ENCODE assay signal across 19 cellular contexts in genomic region chr4:188016754-188017153, GRCh38. TPM values are rescaled to one million over a fixed set of nuclear protein-coding genes. Genes with fewer than 3 reads are reported as not detected.
"Had no signal": no experiment of that assay in that cellular context is flagged by ENCODE, and none has a peak within 500 bp of the region (broad histone marks: within the 10 kb centered on the region; RNA-seq: fewer than 3 reads in every experiment).

No MANE protein-coding gene starts in this region.

- H3K27me3 Mint-ChIP-seq: activated CD8-positive, alpha-beta T cell treated with anti-CD3 and anti-CD28 coated beads for 36 hours; activated naive CD8-positive, alpha-beta T cell treated with anti-CD3 and anti-CD28 coated beads for 36 hours; memory B cell; natural killer cell treated with Interleukin-12 subunit alpha and Interleukin-12 subunit beta and Interleukin-15 and Interleukin-18, amount 100 ng/mL, for 72 hours had no signal

- H3K4me3 ChIP-seq: left lung, sigmoid colon, thoracic aorta had no signal

- H3K27me3 ChIP-seq: brain microvascular endothelial cell, left lung had no signal

- H3K4me1 ChIP-seq: left lung had no signal

- H3K4me3 Mint-ChIP-seq: activated CD8-positive, alpha-beta T cell treated with anti-CD3 and anti-CD28 coated beads for 36 hours; activated naive CD8-positive, alpha-beta T cell treated with anti-CD3 and anti-CD28 coated beads for 36 hours; memory B cell; natural killer cell treated with Interleukin-12 subunit alpha and Interleukin-12 subunit beta and Interleukin-15 and Interleukin-18, amount 100 ng/mL, for 72 hours; stimulated activated effector memory CD8-positive, alpha-beta T cell treated with anti-CD3 and anti-CD28 coated beads, Interleukin-12 subunit alpha, Interleukin-12 subunit beta, amount 100 ng/mL, for 72 hours had no signal

- H3K9me3 ChIP-seq: left lung, sigmoid colon, thoracic aorta had no signal

- H3K36me3 Mint-ChIP-seq: activated naive CD8-positive, alpha-beta T cell treated with anti-CD3 and anti-CD28 coated beads for 36 hours; memory B cell; natural killer cell treated with Interleukin-12 subunit alpha and Interleukin-12 subunit beta and Interleukin-15 and Interleukin-18, amount 100 ng/mL, for 72 hours; stimulated activated effector memory CD8-positive, alpha-beta T cell treated with anti-CD3 and anti-CD28 coated beads, Interleukin-12 subunit alpha, Interleukin-12 subunit beta, amount 100 ng/mL, for 72 hours had no signal

- ATAC-seq: activated CD8-positive, alpha-beta T cell treated with anti-CD3 and anti-CD28 coated beads for 36 hours; left lung; natural killer cell treated with Interleukin-12 subunit alpha and Interleukin-12 subunit beta and Interleukin-15 and Interleukin-18, amount 100 ng/mL, for 72 hours; stimulated activated effector memory CD8-positive, alpha-beta T cell treated with anti-CD3 and anti-CD28 coated beads, Interleukin-12 subunit alpha, Interleukin-12 subunit beta, amount 100 ng/mL, for 72 hours had no signal

- DNase-seq: activated CD4-positive, alpha-beta T cell treated with anti-CD3 and anti-CD28 coated beads for 4 hours; activated CD8-positive, alpha-beta memory T cell treated with anti-CD3 and anti-CD28 coated beads, Interleukin-2, amount 50 U/mL, for 4 hours; activated CD8-positive, alpha-beta T cell treated with anti-CD3 and anti-CD28 coated beads for 36 hours; activated gamma-delta T cell; activated naive CD8-positive, alpha-beta T cell treated with anti-CD3 and anti-CD28 coated beads for 36 hours; activated T-cell treated with anti-CD3 and anti-CD28 coated beads, Interleukin-2, amount 50 U/mL, for 48 hours; brain microvascular endothelial cell; effector CD8-positive, alpha-beta T cell; foreskin melanocyte; left lung; sigmoid colon; stimulated activated CD4-positive, alpha-beta T cell treated with anti-CD3 and anti-CD28 coated beads, Interleukin-1b, Interleukin-23, amount 100 ng/mL, for 48 hours; T-helper 2 cell had no signal

- H3K36me3 ChIP-seq: brain microvascular endothelial cell, left lung, sigmoid colon, thoracic aorta had no signal

- H3K4me1 Mint-ChIP-seq: activated naive CD8-positive, alpha-beta T cell treated with anti-CD3 and anti-CD28 coated beads for 36 hours; memory B cell; stimulated activated effector memory CD8-positive, alpha-beta T cell treated with anti-CD3 and anti-CD28 coated beads, Interleukin-12 subunit alpha, Interleukin-12 subunit beta, amount 100 ng/mL, for 72 hours had no signal

- H3K27ac ChIP-seq: brain microvascular endothelial cell, left lung, sigmoid colon, thoracic aorta had no signal

- H3K27ac Mint-ChIP-seq: activated CD8-positive, alpha-beta T cell treated with anti-CD3 and anti-CD28 coated beads for 36 hours; activated naive CD8-positive, alpha-beta T cell treated with anti-CD3 and anti-CD28 coated beads for 36 hours; memory B cell; natural killer cell treated with Interleukin-12 subunit alpha and Interleukin-12 subunit beta and Interleukin-15 and Interleukin-18, amount 100 ng/mL, for 72 hours; stimulated activated effector memory CD8-positive, alpha-beta T cell treated with anti-CD3 and anti-CD28 coated beads, Interleukin-12 subunit alpha, Interleukin-12 subunit beta, amount 100 ng/mL, for 72 hours had no signal

RNA-seq across cellular contexts. Expression of gene ZFP42, which starts 21.2 kb away (rescaled TPM):
- total RNA-seq: activated CD8-positive, alpha-beta T cell treated with anti-CD3 and anti-CD28 coated beads for 36 hours; activated naive CD8-positive, alpha-beta T cell treated with anti-CD3 and anti-CD28 coated beads for 36 hours; natural killer cell treated with Interleukin-12 subunit alpha and Interleukin-12 subunit beta and Interleukin-15 and Interleukin-18, amount 100 ng/mL, for 72 hours; osteocyte; sigmoid colon; thoracic aorta had no signal
- polyA plus RNA-seq: fibroblast of lung, sigmoid colon had no signal
